Comparison of ENCODE assay signal across 19 cellular contexts in genomic region chr13:100667894-100668293, GRCh38. TPM values are rescaled to one million over a fixed set of nuclear protein-coding genes. Genes with fewer than 3 reads are reported as not detected.
DNase-seq lines count a peak whose midpoint lies in the region; ATAC-seq and TF ChIP-seq lines count a peak whose summit lies in the region.
"Had no signal": no experiment of that assay in that cellular context is flagged by ENCODE, and none has a peak within 500 bp of the region (broad histone marks: within the 10 kb centered on the region; RNA-seq: fewer than 3 reads in every experiment).

No MANE protein-coding gene starts in this region.

- H3K4me1 Mint-ChIP-seq in nephron (peaks cover 29% of the 10 kb centered on the region), mesothelial cell of epicardium (peaks cover 8% of the 10 kb centered on the region)

- peaks cover 4% of the 10 kb centered on the region for H3K27me3 Mint-ChIP-seq in nephron (ENCODE audit: low read depth)
- no peaks in the 10 kb centered on the region for H3K27me3 Mint-ChIP-seq in mesothelial cell of epicardium (ENCODE audit: low read depth)
- H3K27me3 Mint-ChIP-seq: IgD-negative memory B cell had no signal

- DNase-seq in G401 (ENCODE audit: low spot score) (peak; percentile 61), astrocyte of the hippocampus (ENCODE audit: low read depth, low spot score) (peak; percentile 31), dorsolateral prefrontal cortex (peak in 2 of 10 donors; percentile 35 to 52), mesothelial cell of epicardium (ENCODE audit: low spot score in 2 of 2, unreplicated experiment in 2 of 2) (no peak), KBM-7 (no peak)
- no peak for DNase-seq in stimulated activated naive CD4-positive, alpha-beta T cell treated with Interleukin-2 at 50 U/mL for 16 hours (lab: John Stamatoyannopoulos, UW)
- DNase-seq: AML-193, DND-41, Karpas-422, NCI-H1694 treated with DMSO at 0.1 percent for 48 hours, NCI-H2081 treated with DMSO at 0.1 percent for 48 hours, NCI-H2171 treated with DMSO at 0.1 percent for 48 hours, NCI-H446, NCI-H526 treated with DMSO at 0.1 percent for 48 hours, OCI-M1 had no signal

- H3K27ac ChIP-seq in dorsolateral prefrontal cortex = peak overlapping the region in 58 of 59 donors; percentile 5 to 100 (median 79)

- H3K36me3 Mint-ChIP-seq in nephron (ENCODE audit: low read depth) (peaks cover 63% of the 10 kb centered on the region), mesothelial cell of epicardium (peaks cover 45% of the 10 kb centered on the region)

- TF ChIP-seq CTCF in dorsolateral prefrontal cortex (IDR thresholded peaks at IDR 0.05 in 54 of 56, conservative IDR thresholded peaks at IDR 0.05 in 2 of 56; ENCODE audit: low read depth in 1 of 56, partially characterized antibody in 56 of 56) (peak in 1 of 56 donors; percentile 16), nephron (IDR thresholded peaks at IDR 0.05; ENCODE audit: unreplicated experiment in 3 of 3) (no peak), mesothelial cell of epicardium (IDR thresholded peaks at IDR 0.05; ENCODE audit: unreplicated experiment) (no peak)

- no peak overlapping the region for H3K4me3 ChIP-seq in dorsolateral prefrontal cortex

- in situ Hi-C loops in G401 (cut with HindIII; ENCODE audit: low sequenced_read_pairs) = no loop called here
- in situ Hi-C loops in KBM-7 (cut with MboI; ENCODE audit: low pct_unique_long_range_greater_than_20kb, low sequenced_read_pairs) = no loop called here

- no peak overlapping the region for H3K4me3 Mint-ChIP-seq in nephron
- H3K4me3 Mint-ChIP-seq in mesothelial cell of epicardium = no peak overlapping the region
- H3K4me3 Mint-ChIP-seq: CD8-positive, alpha-beta T cell; IgD-negative memory B cell had no signal

- no peak for ATAC-seq in GM19463 (IDR thresholded peaks at IDR 0.05; ENCODE audit: unreplicated experiment)
- ATAC-seq: CD8-positive, alpha-beta T cell had no signal

- H3K27ac Mint-ChIP-seq in nephron (peak overlapping the region; percentile 50 to 81 (median 58)), mesothelial cell of epicardium (no peak overlapping the region)
- H3K27ac Mint-ChIP-seq: CD8-positive, alpha-beta T cell; IgD-negative memory B cell had no signal

- no peaks in the 10 kb centered on the region for H3K27me3 ChIP-seq in dorsolateral prefrontal cortex

- H3K9me3 Mint-ChIP-seq in nephron (no peaks in the 10 kb centered on the region), mesothelial cell of epicardium (no peaks in the 10 kb centered on the region)
- H3K9me3 Mint-ChIP-seq: CD8-positive, alpha-beta T cell; IgD-negative memory B cell had no signal

- intact Hi-C loops in dorsolateral prefrontal cortex (cut with DNase I) = no loop called here

RNA-seq across cellular contexts. Expression of gene TMTC4, which starts 6.7 kb away (rescaled TPM):
- 28.7 and 49.1 TPM in 2 replicates for total RNA-seq in G401 (2014; rRNA removed; shearing (Covaris generic))
- total RNA-seq in dorsolateral prefrontal cortex (100 to 1,000 TPM in 4 of 120 experiments, 10 to 100 TPM in 116; 15.7 to 223 (median 42.8) TPM), mesothelial cell of epicardium (37.5 to 40.9 TPM (median 39.3 TPM) in 3 replicates)

Comparison
In these comparisons a context has a peak if more than half of its experiments do, and no peak if none do; other contexts are left out.
1. DNase-seq: peak in G401 (single experiment) and astrocyte of the hippocampus (single experiment); none in mesothelial cell of epicardium (0 of 2), KBM-7 (single experiment) and stimulated activated naive CD4-positive, alpha-beta T cell treated with Interleukin-2 at 50 U/mL for 16 hours (single experiment).